Comparison of ENCODE assay signal across 1 cellular context in genomic region chr17:81528651-81529436, GRCh38.
TF ChIP-seq lines count a peak whose summit lies in the region.

No MANE protein-coding gene starts in this region.

TF ChIP-seq in SK-N-SH treated with all-trans-retinoic acid at 6 μM for 48 hours, 23 proteins besides CTCF, POLR2A, EP300 and RAD21 (continued from another document):
- TF ChIP-seq PATZ1 (CRISPR knock-in tag; IDR thresholded peaks at IDR 0.05; ENCODE audit: borderline replicate concordance) = no peak
- no peak for TF ChIP-seq CREB5 (CRISPR knock-in tag; IDR thresholded peaks at IDR 0.05; ENCODE audit: low read depth)
- no peak for TF ChIP-seq ZNF70 (CRISPR knock-in tag; IDR thresholded peaks at IDR 0.05)
- no peak for TF ChIP-seq ZNF565 (CRISPR knock-in tag; conservative IDR thresholded peaks at IDR 0.05; ENCODE audit: low read depth)
- no peak for TF ChIP-seq PPARA (CRISPR knock-in tag; IDR thresholded peaks at IDR 0.05; ENCODE audit: borderline replicate concordance)
- TF ChIP-seq CSDC2 (CRISPR knock-in tag; IDR thresholded peaks at IDR 0.05) = no peak
- no peak for TF ChIP-seq OSR1 (CRISPR knock-in tag; IDR thresholded peaks at IDR 0.05)
- TF ChIP-seq ZC3H10 (CRISPR knock-in tag; IDR thresholded peaks at IDR 0.05) = no peak
- no peak for TF ChIP-seq TSHZ2 (CRISPR knock-in tag; IDR thresholded peaks at IDR 0.05)
